8 cellular contexts compared by ENCODE assay signal in the genomic region with DNA sequence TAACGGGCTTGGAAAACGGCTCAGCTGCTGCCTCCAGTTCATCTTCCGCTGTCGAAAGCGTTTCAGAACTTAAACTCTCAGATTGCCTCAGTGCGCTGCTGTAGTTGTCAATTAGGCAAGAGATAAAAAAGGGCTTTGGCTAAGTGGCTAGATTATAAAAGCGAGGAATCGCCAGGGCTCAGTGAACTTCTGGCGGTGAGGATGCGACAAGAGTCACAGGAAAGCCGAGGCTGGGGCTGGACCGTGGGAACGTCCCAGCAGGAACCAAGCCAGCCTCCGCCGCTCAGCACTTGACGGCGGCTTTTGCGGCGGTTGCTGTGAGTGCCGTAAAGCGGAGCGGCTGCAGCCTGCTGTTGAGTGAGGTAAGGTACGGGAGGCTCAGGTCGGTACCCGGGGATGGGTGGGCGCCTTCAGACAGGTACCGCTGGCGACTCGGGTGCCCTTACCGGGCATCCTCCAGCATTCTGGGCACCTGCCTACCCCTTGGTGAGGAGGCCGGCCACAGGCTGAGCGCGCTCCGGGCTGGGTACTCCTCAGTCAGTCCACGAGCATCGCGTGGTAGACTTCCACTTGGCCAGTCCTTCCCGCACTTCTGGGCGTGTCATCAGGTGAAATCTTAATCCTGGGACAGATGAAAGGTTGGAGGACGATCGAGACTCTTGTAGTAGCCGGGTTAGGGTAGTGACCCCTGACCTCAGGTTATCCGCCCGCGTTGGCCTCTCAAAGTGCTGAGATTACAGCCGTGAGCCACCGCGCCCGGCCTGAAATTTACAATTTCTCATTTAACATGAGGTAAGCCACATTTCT. TPM values are rescaled to one million over a fixed set of nuclear protein-coding genes. Genes with fewer than 3 reads are reported as not detected.
DNase-seq lines count a peak whose midpoint lies in the region; ATAC-seq, FAIRE-seq and TF ChIP-seq lines count a peak whose summit lies in the region.

TSS of gene FKTN (plus strand) at position 328 of the 807 bp plus-strand sequence. CDS start 16,902 bp downstream, outside the sequence.

- H2BK15ac ChIP-seq in H1 (ENCODE audit: low read length) (no peak within 1 kb of the TSS), mesendoderm (replicated peaks; ENCODE audit: low read depth) (no peak within 1 kb of the TSS)

- peak within 1 kb of the TSS; percentile 4; the same call in 1 of the 2 replicates for H3K18ac ChIP-seq in H1 (ENCODE audit: extremely low read depth, low read length)
- no peak within 1 kb of the TSS for H3K18ac ChIP-seq in mesendoderm (ENCODE audit: low read length)

- WGBS in H1 (ENCODE audit: extremely low coverage in 1 of 2, insufficient coverage in 1 of 2, insufficient read length in 1 of 2, insufficient replicate concordance in 2 of 2, low coverage in 1 of 2, low lambda C conversion rate in 2 of 2, missing lambda C conversion rate in 1 of 2), 2 experiments: 5% methylated on average over 46 of the region's 49 CpGs; no CpG with 5 or more reads in 1 of the 2 experiments
- WGBS in mesendoderm (ENCODE audit: extremely low coverage, insufficient coverage, low lambda C conversion rate): no CpG with 5 or more reads among the region's 49 CpGs

- peaks cover 4% of the 10 kb centered on the region for H3K23me2 ChIP-seq in H1 (ENCODE audit: low read depth, low read length)

- H2BK120ac ChIP-seq in H1 (replicated peaks; ENCODE audit: low read depth, low read length) (no peak within 1 kb of the TSS), mesendoderm (ENCODE audit: low read depth, low read length) (no peak within 1 kb of the TSS)

- no peak within 1 kb of the TSS for H2BK20ac ChIP-seq in H1 (ENCODE audit: low read length)

- DNase-seq in CMK (ENCODE audit: low read depth) (peak; percentile 76), HK-2 (ENCODE audit: unreplicated experiment) (peak; percentile 89), NOMO-1 (lab: John Stamatoyannopoulos, UW; ENCODE audit: unreplicated experiment in 2 of 2) (peak; percentile 69 to 72), H1 (ENCODE audit: low read depth in 1 of 2, low spot score in 2 of 2) (peak; percentile 68 to 90), mesendoderm (peak; percentile 95)
- peak; percentile 63 for DNase-seq in stimulated activated CD8-positive, alpha-beta memory T cell treated with anti-CD3 and anti-CD28 coated beads, Interleukin-15, amount 100 ng/mL, for 1 hour (ENCODE audit: low read depth)

- peak in 1 of 2 experiments; percentile 55; a peak in 1 of 3 replicates for TF ChIP-seq POLR2A in H1 (IDR thresholded peaks at IDR 0.05; ENCODE audit: control extremely low read depth in 1 of 2, low read depth in 2 of 2, low read length in 2 of 2)

- no peak for TF ChIP-seq EP300 in H1 (IDR thresholded peaks at IDR 0.05; ENCODE audit: borderline replicate concordance in 1 of 2, low read depth in 2 of 2, low read length in 2 of 2)

- H2AFZ ChIP-seq in H1 (ENCODE audit: low read length): peak within 1 kb of the TSS; percentile 97

- no peak within 1 kb of the TSS for H2BK12ac ChIP-seq in H1 (ENCODE audit: low read depth, low read length)

- 0 out of 7 replicates have a peak, but pooled peaks cover 0 to 2% (median 0%) of the 10 kb centered on the region in 4 experiments for H3K4me1 ChIP-seq in H1 (replicated peaks in 1 of 4; ENCODE audit: control insufficient read depth in 3 of 4, insufficient read depth in 4 of 4, low read length in 3 of 4)
- peaks cover 3% of the 10 kb centered on the region for H3K4me1 ChIP-seq in mesendoderm (ENCODE audit: control insufficient read depth, low read depth, low read length)

- H3K4me2 ChIP-seq in H1 (ENCODE audit: insufficient read depth in 1 of 2, low read depth in 2 of 2, low read length in 2 of 2) (peak within 1 kb of the TSS; percentile 83 to 93), mesendoderm (ENCODE audit: low read length) (peak within 1 kb of the TSS; percentile 95)

- H2AK5ac ChIP-seq in H1 (ENCODE audit: low read depth, low read length) (no peak within 1 kb of the TSS), mesendoderm (ENCODE audit: low read length) (no peak within 1 kb of the TSS)

- peak within 1 kb of the TSS; percentile 95 for H4K8ac ChIP-seq in H1 (ENCODE audit: extremely low read depth, insufficient read depth, low read length)
- H4K8ac ChIP-seq in mesendoderm (ENCODE audit: low read depth, low read length): peak within 1 kb of the TSS; percentile 28

- peak within 1 kb of the TSS in 3 of 4 experiments; percentile 63 to 69 (median 67); a peak in 6 of 7 replicates for H3K9ac ChIP-seq in H1 (replicated peaks in 1 of 4; ENCODE audit: extremely low read depth in 1 of 4, low read depth in 3 of 4, low read length in 3 of 4)
- peak within 1 kb of the TSS; percentile 77 for H3K9ac ChIP-seq in mesendoderm (ENCODE audit: low read length)

- POLR2A ChIA-PET in activated CD8-positive, alpha-beta memory T cell treated with anti-CD3 and anti-CD28 coated beads for 36 hours (lab: Charles Lee): no interaction called here
- POLR2A ChIA-PET in H1 (lab: Charles Lee; ENCODE audit: partially characterized antibody): interaction anchor here (0.6 kb wide), 2 partner anchors 21 to 26 kb away, joined by 3 read pairs; no protein-coding TSS in a partner anchor

- H3K56ac ChIP-seq in H1 (replicated peaks; ENCODE audit: insufficient read length, low read depth, low read length) (no peak within 1 kb of the TSS), mesendoderm (ENCODE audit: low read length) (peak within 1 kb of the TSS; percentile 89)

- H4K5ac ChIP-seq in H1 (ENCODE audit: insufficient read length, low read depth, low read length) (peak within 1 kb of the TSS; percentile 12), mesendoderm (ENCODE audit: low read length) (peak within 1 kb of the TSS; percentile 97)

- H3K4ac ChIP-seq in H1 (replicated peaks; ENCODE audit: insufficient read length, low read depth, low read length): peak within 1 kb of the TSS; percentile 75
- no peak within 1 kb of the TSS for H3K4ac ChIP-seq in mesendoderm (ENCODE audit: low read depth, low read length)

- peak within 1 kb of the TSS; percentile 49 for H4K91ac ChIP-seq in H1 (replicated peaks; ENCODE audit: insufficient read length, low read length)

- H3K4me3 ChIP-seq in H1 (ENCODE audit: extremely low read depth in 1 of 4, insufficient read depth in 2 of 4, low read depth in 3 of 4, low read length in 4 of 4) (peak within 1 kb of the TSS; percentile 68 to 88 (median 82)), mesendoderm (ENCODE audit: low read length) (peak within 1 kb of the TSS; percentile 77)

- H3K23ac ChIP-seq in H1 (ENCODE audit: insufficient read length) (no peak within 1 kb of the TSS), mesendoderm (ENCODE audit: low read length) (no peak within 1 kb of the TSS)

- H3K14ac ChIP-seq in H1 (ENCODE audit: insufficient read length): no peak within 1 kb of the TSS

- H3K27me3 ChIP-seq in H1 (replicated peaks in 1 of 4; ENCODE audit: control insufficient read depth in 3 of 4, extremely low read depth in 1 of 4, insufficient read depth in 3 of 4, low read length in 3 of 4) (no peaks in the 10 kb centered on the region; a peak in 1 of 7 replicates), mesendoderm (ENCODE audit: insufficient read depth, low read length, poor library complexity) (peaks cover 2% of the 10 kb centered on the region)

- H3K36me3 ChIP-seq in H1 (ENCODE audit: control insufficient read depth in 2 of 4, insufficient read depth in 4 of 4, low read length in 3 of 4): no peaks in the 10 kb centered on the region; a peak in 1 of 8 replicates
- no peaks in the 10 kb centered on the region for H3K36me3 ChIP-seq in mesendoderm (ENCODE audit: control insufficient read depth, insufficient read depth, low read length)

- TF ChIP-seq CTCF in H1 (IDR thresholded peaks at IDR 0.05; ENCODE audit: control extremely low read depth in 1 of 3, insufficient read depth in 1 of 3, low read depth in 1 of 3, low read length in 3 of 3): no peak

- no peak for TF ChIP-seq RAD21 in H1 (IDR thresholded peaks at IDR 0.05 in 1 of 2, conservative IDR thresholded peaks at IDR 0.05 in 1 of 2; ENCODE audit: low read depth in 2 of 2, low read length in 2 of 2)

- H4K20me1 ChIP-seq in H1 (replicated peaks in 1 of 2; ENCODE audit: control insufficient read depth in 1 of 2, insufficient read depth in 2 of 2, low read length in 2 of 2): no peaks in the 10 kb centered on the region

- FAIRE-seq in H1 (lab: Jason Lieb, UNC): no peak

- CTCF ChIA-PET in activated CD8-positive, alpha-beta memory T cell treated with anti-CD3 and anti-CD28 coated beads for 36 hours (lab: Charles Lee): no interaction called here
- CTCF ChIA-PET in H1 (lab: Charles Lee; ENCODE audit: partially characterized antibody): no interaction called here

- H3K79me1 ChIP-seq in H1 (ENCODE audit: low read depth, low read length): no peaks in the 10 kb centered on the region
- H3K79me1 ChIP-seq in mesendoderm (ENCODE audit: low read length): peaks cover 3% of the 10 kb centered on the region

- H3K27ac ChIP-seq in H1 (ENCODE audit: low read depth, low read length) (no peak within 1 kb of the TSS), mesendoderm (ENCODE audit: low read depth, low read length) (no peak within 1 kb of the TSS)

- H3K79me2 ChIP-seq in H1 (ENCODE audit: control insufficient read depth in 1 of 2, insufficient read depth in 2 of 2, low read length in 2 of 2): no peaks in the 10 kb centered on the region; a peak in 1 of 4 replicates
- H3K79me2 ChIP-seq in mesendoderm (ENCODE audit: control insufficient read depth, insufficient read depth, low read length): no peaks in the 10 kb centered on the region

- peaks cover 16% of the 10 kb centered on the region in 2 experiments for H3K9me3 ChIP-seq in H1 (ENCODE audit: insufficient read depth in 2 of 2, low read depth in 1 of 2, low read length in 1 of 2)

- no peak within 1 kb of the TSS for H2BK5ac ChIP-seq in H1 (ENCODE audit: low read depth, low read length)
- no peak within 1 kb of the TSS for H2BK5ac ChIP-seq in mesendoderm (ENCODE audit: low read length)

- peak; percentile 98 for ATAC-seq in GM19455 (IDR thresholded peaks at IDR 0.05; ENCODE audit: unreplicated experiment)

TF ChIP-seq in H1, 55 proteins besides CTCF, POLR2A, EP300 and RAD21 (continues in another document):
- no peak for TF ChIP-seq SP2 (IDR thresholded peaks at IDR 0.05; ENCODE audit: low read length)
- TF ChIP-seq CHD1 (IDR thresholded peaks at IDR 0.05; ENCODE audit: low read depth, low read length): no peak

RNA-seq across cellular contexts. Expression of gene FKTN, which starts in this region (rescaled TPM):
- 10 to 100 TPM; 16.8 to 18.8 TPM for total RNA-seq in activated CD8-positive, alpha-beta memory T cell treated with anti-CD3 and anti-CD28 coated beads for 36 hours
- 12.4 and 13.4 TPM in 2 replicates for total RNA-seq in H1 (2021; fragmentation: NEBNext Ultra II Directional; extraction: Animal tissue kit (Norgen Biotek cat#: 25700))
- 2.0 and 2.7 TPM in 2 replicates for polyA plus RNA-seq in H1 (2011; rRNA removed)
- polyA plus RNA-seq in H1 (2011; cell fraction: cytosol; rRNA removed): 5.2 TPM
- polyA plus RNA-seq in H1 (2011; cell fraction: nucleus; rRNA removed): 7.4 TPM
- 2.8 to 5.8 TPM (median 3.8 TPM) in 4 replicates for polyA plus RNA-seq in H1 (2012, experiment 1 of 2)
- polyA plus RNA-seq in H1 (2012, experiment 2 of 2): 0.20 TPM
- polyA plus RNA-seq in H1 (2013, experiment 1 of 2): 11.1 TPM
- 12.7 TPM for polyA plus RNA-seq in H1 (2013, experiment 2 of 2)
- 21.0 and 21.4 TPM in 2 replicates for polyA minus RNA-seq in H1 (2011; rRNA and poly(A)+ RNA removed)
- polyA minus RNA-seq in H1 (2011; cell fraction: cytosol; rRNA and poly(A)+ RNA removed): 6.2 TPM
- 17.9 TPM for polyA minus RNA-seq in H1 (2011; cell fraction: nucleus; rRNA and poly(A)+ RNA removed)
- 8.0 TPM for polyA plus RNA-seq in mesendoderm (2013, experiment 1 of 2)
- polyA plus RNA-seq in mesendoderm (2013, experiment 2 of 2): 7.1 TPM
